In the genomic region with DNA sequence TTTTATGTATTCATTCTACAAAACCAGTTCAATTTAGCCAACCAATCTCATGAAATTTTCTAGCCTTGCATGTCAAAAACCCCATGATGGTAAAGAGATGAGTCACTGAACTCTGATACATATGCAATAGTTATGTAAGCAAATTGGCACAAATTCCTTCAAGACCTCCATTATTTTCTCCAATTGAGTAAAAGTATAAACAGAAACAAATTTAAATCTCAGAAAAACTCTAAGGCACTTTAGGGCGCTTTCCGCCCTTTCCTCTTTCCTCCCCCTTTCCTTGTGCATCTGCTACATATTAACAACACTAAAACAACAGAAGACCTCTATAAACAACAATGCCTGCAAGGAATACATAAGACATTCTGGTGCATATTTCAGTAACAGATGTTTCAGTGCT, we compare ENCODE assay signal across 17 cellular contexts. TPM values are rescaled to one million over a fixed set of nuclear protein-coding genes. Genes with fewer than 3 reads are reported as not detected.
A peak's percentile ranks its signal among the peaks of the same experiment; 100 is the strongest.
DNase-seq lines count a peak whose midpoint lies in the region; ATAC-seq, FAIRE-seq and TF ChIP-seq lines count a peak whose summit lies in the region.
"Had no signal": no experiment of that assay in that cellular context is flagged by ENCODE, and none has a peak within 500 bp of the region (broad histone marks: within the 10 kb centered on the region; RNA-seq: fewer than 3 reads in every experiment).

No MANE protein-coding gene starts in this region.

- no peak for DNase-seq in A549 (ENCODE audit: low read depth in 1 of 2, low spot score in 1 of 2)
- peak; percentile 59 for DNase-seq in HFF-Myc (ENCODE audit: extremely low read depth, low read depth)
- DNase-seq in amniotic stem cell (lab: John Stamatoyannopoulos, UW) = peak; percentile 19
- DNase-seq in fibroblast of pulmonary artery (ENCODE audit: low read depth) = peak; percentile 56
- DNase-seq in D341Med (ENCODE audit: low spot score) = no peak
- DNase-seq in Right ventricle myocardium superior = no peak
- DNase-seq in NCI-H2029 treated with DMSO at 0.1 percent for 48 hours (lab: John Stamatoyannopoulos, UW) = no peak
- DNase-seq: activated CD4-positive, alpha-beta T cell treated with anti-CD3 and anti-CD28 coated beads, Interleukin-2, amount 50 U/mL, for 48 hours; activated naive CD8-positive, alpha-beta T cell treated with anti-CD3 and anti-CD28 coated beads, Interleukin-2, amount 50 U/mL, for 24 hours; activated T-cell treated with anti-CD3 and anti-CD28 coated beads, Interleukin-2, amount 50 U/mL, for 48 hours; H7; hypothalamus; NCI-H510A; OCI-M1 had no signal

- TF ChIP-seq CTCF in A549 (IDR thresholded peaks at IDR 0.05) (no peak), HFF-Myc (IDR thresholded peaks at IDR 0.05; ENCODE audit: low read depth, low read length, missing control alignments) (no peak), fibroblast of pulmonary artery (IDR thresholded peaks at IDR 0.05; ENCODE audit: low read length, missing control alignments) (no peak)

- FAIRE-seq in A549 (lab: Jason Lieb, UNC) = no peak
- FAIRE-seq: TTC549 had no signal

- ATAC-seq in A549 = no peak
- ATAC-seq in Right ventricle myocardium superior (ENCODE audit: poor library complexity) = no peak
- no peak for ATAC-seq in HG02884 (IDR thresholded peaks at IDR 0.05; ENCODE audit: unreplicated experiment)
- ATAC-seq: activated naive CD8-positive, alpha-beta T cell treated with anti-CD3 and anti-CD28 coated beads, Interleukin-2, amount 50 U/mL, for 24 hours; stimulated activated effector memory CD8-positive, alpha-beta T cell treated with anti-CD3 and anti-CD28 coated beads, Interleukin-12 subunit alpha, Interleukin-12 subunit beta, amount 100 ng/mL, for 72 hours had no signal

- H3K4me1 ChIP-seq in A549 = peaks cover 29% of the 10 kb centered on the region; the same call in 2 of the 3 replicates

- TF ChIP-seq RAD21 in A549 (conservative IDR thresholded peaks at IDR 0.05 in 1 of 2, IDR thresholded peaks at IDR 0.05 in 1 of 2) = no peak

- 92% methylated on average over 2 of the region's 2 CpGs for WGBS in A549 (ENCODE audit: missing lambda C conversion rate)

- POLR2A ChIA-PET in A549 (lab: Yijun Ruan, JAX) = no interaction called here

- intact Hi-C loops in Right ventricle myocardium superior (cut with DNase I) = no loop called here

- no peak overlapping the region for H3K4me2 ChIP-seq in A549

- no peaks in the 10 kb centered on the region for H3K9me3 ChIP-seq in A549

- CTCF ChIA-PET in A549 (lab: Yijun Ruan, JAX) = no interaction called here

- H3K4me3 ChIP-seq in A549 = no peak overlapping the region
- no peak overlapping the region for H3K4me3 ChIP-seq in HFF-Myc (replicated peaks; ENCODE audit: low read depth, low read length)
- H3K4me3 ChIP-seq in fibroblast of pulmonary artery (replicated peaks; ENCODE audit: low read depth, low read length) = no peak overlapping the region

- no peak for TF ChIP-seq EP300 in A549 (IDR thresholded peaks at IDR 0.05)

- no peak for TF ChIP-seq POLR2A in A549 (IDR thresholded peaks at IDR 0.05; ENCODE audit: low read length)

- no peak overlapping the region for H3K27ac ChIP-seq in A549

TF ChIP-seq in A549, 52 proteins besides CTCF, POLR2A, EP300 and RAD21:
- no peak for TF ChIP-seq GATA3 (IDR thresholded peaks at IDR 0.05; ENCODE audit: borderline replicate concordance)
- TF ChIP-seq FOSL2 (IDR thresholded peaks at IDR 0.05) = no peak
- TF ChIP-seq FOSL2 (CRISPR knock-in tag; IDR thresholded peaks at IDR 0.05) = peak; percentile 29; the same call in 1 of the 2 replicates
TF ChIP-seq in A549: peak in this region for 1.

RNA-seq across cellular contexts. Expression of gene KIF13A, which starts 48.5 kb away (rescaled TPM):
- polyA plus RNA-seq in A549 (2011; rRNA removed) = 38.4 and 39.4 TPM in 2 replicates
- 14.4 and 16.7 TPM in 2 replicates for polyA plus RNA-seq in A549 (2012; cell fraction: cytosol; rRNA removed)
- 9.6 and 14.6 TPM in 2 replicates for polyA plus RNA-seq in A549 (2012; cell fraction: nucleus; rRNA removed)
- polyA plus RNA-seq in A549 (2017; fragmentation: RNase III; extraction: RNeasy Plus Mini Kit Qiagen cat#74134 plus additional on column Dnase treatment) = 28.3 to 30.2 TPM (median 28.6 TPM) in 3 replicates
- 40.1 and 42.6 TPM in 2 replicates for polyA minus RNA-seq in A549 (2011; rRNA and poly(A)+ RNA removed)
- 52.7 TPM for total RNA-seq in Right ventricle myocardium superior

Comparison
In these comparisons a context has a peak if more than half of its experiments do, and no peak if none do; other contexts are left out.
1. DNase-seq: peak in HFF-Myc (single experiment), amniotic stem cell (single experiment) and fibroblast of pulmonary artery (single experiment); none in A549 (0 of 2), D341Med (single experiment), Right ventricle myocardium superior (single experiment) and NCI-H2029 treated with DMSO at 0.1 percent for 48 hours (single experiment).